Comparison of ENCODE assay signal across 26 cellular contexts in the genomic region with DNA sequence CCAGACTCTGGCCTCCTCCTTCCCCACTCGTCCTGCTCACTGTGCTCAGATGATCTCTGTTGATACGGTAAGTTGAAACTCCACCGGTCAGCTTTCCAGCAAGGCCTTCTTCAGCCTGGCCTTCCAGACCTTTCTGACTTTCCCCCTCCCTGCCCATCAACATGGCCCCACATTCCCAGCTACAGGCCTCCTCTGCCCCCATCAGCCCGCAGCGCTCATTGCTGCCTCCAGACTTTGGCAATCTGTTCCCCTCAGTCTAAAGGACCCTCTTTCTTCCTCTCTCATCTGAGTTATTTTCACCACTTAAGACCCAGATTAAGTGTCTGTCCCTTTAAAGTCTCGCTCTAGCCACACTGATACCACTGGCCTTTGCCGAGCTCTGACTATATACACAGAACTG. TPM values are rescaled to one million over a fixed set of nuclear protein-coding genes. Genes with fewer than 3 reads are reported as not detected.
"Had no signal": no experiment of that assay in that cellular context is flagged by ENCODE, and none has a peak within 500 bp of the region (broad histone marks: within the 10 kb centered on the region; RNA-seq: fewer than 3 reads in every experiment).

No MANE protein-coding gene starts in this region.

- H3K9me3 ChIP-seq: esophagus muscularis mucosa, gastrocnemius medialis, heart right ventricle, neutrophil, ovary, prostate gland, right lobe of liver, testis, tibial nerve, upper lobe of right lung, vagina had no signal

- H3K4me3 ChIP-seq: dorsolateral prefrontal cortex, esophagus muscularis mucosa, gastrocnemius medialis, heart right ventricle, ovary, prostate gland, right lobe of liver, testis, tibial nerve, upper lobe of right lung, vagina had no signal

- H3K27ac ChIP-seq: dorsolateral prefrontal cortex, epithelial cell of prostate, esophagus muscularis mucosa, gastrocnemius medialis, heart right ventricle, neutrophil, ovary, prostate gland, right lobe of liver, testis, tibial nerve, upper lobe of right lung, vagina had no signal

- ATAC-seq: gastrocnemius medialis; heart right ventricle; left lobe of liver; natural killer cell treated with Interleukin-12 subunit alpha and Interleukin-12 subunit beta and Interleukin-15 and Interleukin-18, amount 100 ng/mL, for 72 hours; stimulated activated naive B cell treated with anti-CD40 and anti-IgM and Interleukin-4, amounts not matched to agents 10 μg/mL and 1 μg/mL and 100 μg/mL, for 72 hours; stimulated activated naive CD8-positive, alpha-beta T cell treated with anti-CD3 and anti-CD28 coated beads, Interleukin-15, amount 100 ng/mL, for 72 hours; upper lobe of right lung had no signal

- H3K27me3 Mint-ChIP-seq: stimulated activated naive CD8-positive, alpha-beta T cell treated with anti-CD3 and anti-CD28 coated beads, Interleukin-15, amount 100 ng/mL, for 72 hours had no signal

- H3K4me1 ChIP-seq: esophagus muscularis mucosa, gastrocnemius medialis, heart right ventricle, prostate gland, right lobe of liver, testis, tibial nerve, upper lobe of right lung, vagina had no signal

- H3K9me3 Mint-ChIP-seq: mesothelial cell of epicardium; natural killer cell treated with Interleukin-12 subunit alpha and Interleukin-12 subunit beta and Interleukin-15 and Interleukin-18, amount 100 ng/mL, for 72 hours; stimulated activated naive B cell treated with anti-CD40 and anti-IgM and Interleukin-4, amounts not matched to agents 10 μg/mL and 1 μg/mL and 100 μg/mL, for 72 hours; stimulated activated naive CD8-positive, alpha-beta T cell treated with anti-CD3 and anti-CD28 coated beads, Interleukin-15, amount 100 ng/mL, for 72 hours had no signal

- H3K27ac Mint-ChIP-seq: mesothelial cell of epicardium; natural killer cell treated with Interleukin-12 subunit alpha and Interleukin-12 subunit beta and Interleukin-15 and Interleukin-18, amount 100 ng/mL, for 72 hours; stimulated activated naive B cell treated with anti-CD40 and anti-IgM and Interleukin-4, amounts not matched to agents 10 μg/mL and 1 μg/mL and 100 μg/mL, for 72 hours had no signal

- DNase-seq: cortex of kidney; dorsolateral prefrontal cortex; effector CD8-positive, alpha-beta T cell; gastrocnemius medialis; heart right ventricle; islet precursor cell; mammary epithelial cell; ovary; right lobe of liver; stimulated activated CD4-positive, alpha-beta T cell treated with anti-CD3 and anti-CD28 coated beads, Interleukin-4, amount 100 ng/mL, for 1 hour; stimulated activated CD8-positive, alpha-beta memory T cell treated with anti-CD3 and anti-CD28 coated beads, Interleukin-4, amount 100 ng/mL, for 48 hours; stimulated activated naive B cell treated with anti-CD40 and anti-IgM and Interleukin-4, amounts not matched to agents 10 μg/mL and 1 μg/mL and 100 μg/mL, for 72 hours; stimulated activated naive CD8-positive, alpha-beta T cell treated with anti-CD3 and anti-CD28 coated beads, Interleukin-15, amount 100 ng/mL, for 72 hours; testis; upper lobe of right lung had no signal

- H3K36me3 ChIP-seq: esophagus muscularis mucosa, gastrocnemius medialis, heart right ventricle, neutrophil, ovary, prostate gland, right lobe of liver, tibial nerve, upper lobe of right lung, vagina had no signal

- H3K27me3 ChIP-seq: dorsolateral prefrontal cortex, esophagus muscularis mucosa, gastrocnemius medialis, ovary, right lobe of liver, testis, tibial nerve, upper lobe of right lung, vagina had no signal

- H3K4me3 Mint-ChIP-seq: mesothelial cell of epicardium; natural killer cell treated with Interleukin-12 subunit alpha and Interleukin-12 subunit beta and Interleukin-15 and Interleukin-18, amount 100 ng/mL, for 72 hours; stimulated activated naive B cell treated with anti-CD40 and anti-IgM and Interleukin-4, amounts not matched to agents 10 μg/mL and 1 μg/mL and 100 μg/mL, for 72 hours; stimulated activated naive CD8-positive, alpha-beta T cell treated with anti-CD3 and anti-CD28 coated beads, Interleukin-15, amount 100 ng/mL, for 72 hours had no signal

- H3K36me3 Mint-ChIP-seq: mesothelial cell of epicardium; natural killer cell treated with Interleukin-12 subunit alpha and Interleukin-12 subunit beta and Interleukin-15 and Interleukin-18, amount 100 ng/mL, for 72 hours; stimulated activated naive B cell treated with anti-CD40 and anti-IgM and Interleukin-4, amounts not matched to agents 10 μg/mL and 1 μg/mL and 100 μg/mL, for 72 hours had no signal

- H3K4me1 Mint-ChIP-seq: mesothelial cell of epicardium; stimulated activated naive B cell treated with anti-CD40 and anti-IgM and Interleukin-4, amounts not matched to agents 10 μg/mL and 1 μg/mL and 100 μg/mL, for 72 hours; stimulated activated naive CD8-positive, alpha-beta T cell treated with anti-CD3 and anti-CD28 coated beads, Interleukin-15, amount 100 ng/mL, for 72 hours had no signal

RNA-seq across cellular contexts. Expression of a gene that starts 10.6 kb away (rescaled TPM):
- total RNA-seq: fibroblast of villous mesenchyme; left lobe of liver; mammary epithelial cell; natural killer cell treated with Interleukin-12 subunit alpha and Interleukin-12 subunit beta and Interleukin-15 and Interleukin-18, amount 100 ng/mL, for 72 hours; renal cortical epithelial cell; right lobe of liver; vagina had no signal
